ENCODE assay signal across 10 cellular contexts in genomic region chr2:66437055-66437454, GRCh38. TPM values are rescaled to one million over a fixed set of nuclear protein-coding genes. Genes with fewer than 3 reads are reported as not detected.
DNase-seq lines count a peak whose midpoint lies in the region; ATAC-seq and TF ChIP-seq lines count a peak whose summit lies in the region.
"Had no signal": no experiment of that assay in that cellular context is flagged by ENCODE, and none has a peak within 500 bp of the region (broad histone marks: within the 10 kb centered on the region; RNA-seq: fewer than 3 reads in every experiment).

No MANE protein-coding gene starts in this region.

- H3K79me2 ChIP-seq in PC-3 (ENCODE audit: low read length) (peaks cover 16% of the 10 kb centered on the region; the same call in 1 of the 2 replicates), fibroblast of lung (ENCODE audit: control insufficient read depth, insufficient read depth, low read length) (peaks cover 87% of the 10 kb centered on the region)

- POLR2A ChIA-PET in AG04450 (lab: Yijun Ruan, JAX) (interaction anchor here (0.7 to 6.8 kb wide), 5 partner anchors 9 to 571 kb away, joined by 3 to 113 read pairs (median 4); no protein-coding TSS in a partner anchor), PC-3 (lab: Charles Lee; ENCODE audit: unreplicated experiment) (no interaction called here)
- POLR2A ChIA-PET in naive thymus-derived CD4-positive, alpha-beta T cell (lab: Charles Lee): no interaction called here

- intact Hi-C loops in PC-3 (cut with micrococcal nuclease) (loop anchor here (5.0 to 10.0 kb wide), 2 partner anchors 778 to 1135 kb away; no protein-coding TSS in a partner anchor), ovary (cut with DNase I) (loop anchor here in 3 of 4 donors (5.0 to 10.0 kb wide), 4 partner anchors 260 to 1408 kb away; no protein-coding TSS in a partner anchor)
- intact Hi-C loops in naive thymus-derived CD4-positive, alpha-beta T cell (cut with micrococcal nuclease): no loop called here

- TF ChIP-seq EP300 in ovary (IDR thresholded peaks at IDR 0.05): no peak

- no peaks in the 10 kb centered on the region for H3K9me2 ChIP-seq in PC-3 (replicated peaks; ENCODE audit: low read length)

- H3F3A ChIP-seq in PC-3 (ENCODE audit: low read length, unreplicated experiment): no peaks in the 10 kb centered on the region

- H3K4me3 Mint-ChIP-seq in activated naive CD4-positive, alpha-beta T cell treated with anti-CD3 and anti-CD28 coated beads, Interleukin-2, amount 10 ng/mL, durations not matched to agents 7 days and 5 days: no peak overlapping the region
- no peak overlapping the region for H3K4me3 Mint-ChIP-seq in naive thymus-derived CD4-positive, alpha-beta T cell
- H3K4me3 Mint-ChIP-seq: activated naive CD8-positive, alpha-beta T cell treated with anti-CD3 and anti-CD28 coated beads, Interleukin-2, amount 10 ng/mL, durations not matched to agents 7 days and 5 days had no signal

- H3K4me1 ChIP-seq in PC-3 (ENCODE audit: insufficient read depth, low read length) (no peaks in the 10 kb centered on the region), fibroblast of lung (ENCODE audit: control insufficient read depth, extremely low read depth, insufficient read depth, low read length) (peaks cover 2% of the 10 kb centered on the region), ovary (ENCODE audit: insufficient read depth) (peaks cover 2% of the 10 kb centered on the region)
- H3K4me1 ChIP-seq in naive thymus-derived CD4-positive, alpha-beta T cell (ENCODE audit: control insufficient read depth in 2 of 2, insufficient read depth in 2 of 2, low read length in 2 of 2): peaks cover 0 to 4% of the 10 kb centered on the region in 2 donors

- no TSS peak for BruUV-seq in PC-3 (replicated peaks; lab: Mats Ljungman, UMichigan)

- H3K36me3 Mint-ChIP-seq in activated naive CD4-positive, alpha-beta T cell treated with anti-CD3 and anti-CD28 coated beads, Interleukin-2, amount 10 ng/mL, durations not matched to agents 7 days and 5 days: peaks cover 5% of the 10 kb centered on the region
- H3K36me3 Mint-ChIP-seq in naive thymus-derived CD4-positive, alpha-beta T cell: peaks cover 0 to 4% (median 0%) of the 10 kb centered on the region in 5 donors
- H3K36me3 Mint-ChIP-seq: activated naive CD8-positive, alpha-beta T cell treated with anti-CD3 and anti-CD28 coated beads, Interleukin-2, amount 10 ng/mL, durations not matched to agents 7 days and 5 days had no signal

- H4K20me1 ChIP-seq in PC-3 (ENCODE audit: low read length) (no peaks in the 10 kb centered on the region), fibroblast of lung (ENCODE audit: control insufficient read depth, extremely low read depth, insufficient read depth, low read length) (no peaks in the 10 kb centered on the region)

- H3K27me3 ChIP-seq in AG04450 (ENCODE audit: control insufficient read depth, insufficient read depth, low read length) (no peaks in the 10 kb centered on the region), PC-3 (ENCODE audit: low read length) (no peaks in the 10 kb centered on the region), fibroblast of lung (ENCODE audit: control insufficient read depth, insufficient read depth, low read length) (no peaks in the 10 kb centered on the region), ovary (no peaks in the 10 kb centered on the region)
- peaks cover 0 to 14% of the 10 kb centered on the region in 2 donors for H3K27me3 ChIP-seq in naive thymus-derived CD4-positive, alpha-beta T cell (ENCODE audit: control insufficient read depth in 2 of 2, insufficient read depth in 2 of 2, low read length in 2 of 2)

- no peaks in the 10 kb centered on the region for H3K9me3 Mint-ChIP-seq in activated naive CD4-positive, alpha-beta T cell treated with anti-CD3 and anti-CD28 coated beads, Interleukin-2, amount 10 ng/mL, durations not matched to agents 7 days and 5 days
- peaks cover 0 to 4% (median 1%) of the 10 kb centered on the region in 11 donors for H3K9me3 Mint-ChIP-seq in naive thymus-derived CD4-positive, alpha-beta T cell
- H3K9me3 Mint-ChIP-seq: activated naive CD8-positive, alpha-beta T cell treated with anti-CD3 and anti-CD28 coated beads, Interleukin-2, amount 10 ng/mL, durations not matched to agents 7 days and 5 days had no signal

- no peak for DNase-seq in AG04450 (ENCODE audit: low read depth, low spot score)
- no peak for DNase-seq in PC-3
- peak; percentile 31 to 66 for DNase-seq in fibroblast of lung (ENCODE audit: low read depth in 2 of 2)
- no peak for DNase-seq in ovary
- DNase-seq in DMS153 treated with DMSO at 0.1 percent for 48 hours (lab: John Stamatoyannopoulos, UW; ENCODE audit: unreplicated experiment): no peak
- DNase-seq in activated naive CD4-positive, alpha-beta T cell treated with anti-CD3 and anti-CD28 coated beads, Interleukin-2, amount 10 ng/mL, durations not matched to agents 7 days and 5 days: no peak
- no peak for DNase-seq in GM10266 (ENCODE audit: extremely low spot score)
- DNase-seq in naive thymus-derived CD4-positive, alpha-beta T cell: no peak
- DNase-seq: activated naive CD8-positive, alpha-beta T cell treated with anti-CD3 and anti-CD28 coated beads, Interleukin-2, amount 10 ng/mL, durations not matched to agents 7 days and 5 days had no signal

- no peaks in the 10 kb centered on the region for H3K36me3 ChIP-seq in PC-3 (ENCODE audit: low read depth, low read length)
- peaks cover 10% of the 10 kb centered on the region for H3K36me3 ChIP-seq in fibroblast of lung (ENCODE audit: control insufficient read depth, insufficient read depth, low read length)
- no peaks in the 10 kb centered on the region for H3K36me3 ChIP-seq in ovary
- H3K36me3 ChIP-seq in naive thymus-derived CD4-positive, alpha-beta T cell (ENCODE audit: control insufficient read depth in 2 of 3, insufficient read depth in 3 of 3, low read length in 3 of 3): no peaks in the 10 kb centered on the region

- TF ChIP-seq CTCF in AG04450 (IDR thresholded peaks at IDR 0.05; ENCODE audit: low read depth, low read length) (no peak), PC-3 (conservative IDR thresholded peaks at IDR 0.05; ENCODE audit: low read depth, low read length) (no peak), fibroblast of lung (conservative IDR thresholded peaks at IDR 0.05 in 1 of 2, IDR thresholded peaks at IDR 0.05 in 1 of 2; ENCODE audit: low read depth in 1 of 2, low read length in 2 of 2) (no peak), ovary (IDR thresholded peaks at IDR 0.05) (no peak), GM10266 (IDR thresholded peaks at IDR 0.05; ENCODE audit: control insufficient read depth, insufficient read depth, low read depth, missing control alignments) (no peak)

- 4 to 10% (median 5%) methylated on average over 8 of the region's 8 CpGs for WGBS in ovary, 3 donors

- H3K27me3 Mint-ChIP-seq in activated naive CD4-positive, alpha-beta T cell treated with anti-CD3 and anti-CD28 coated beads, Interleukin-2, amount 10 ng/mL, durations not matched to agents 7 days and 5 days: peaks cover 95% of the 10 kb centered on the region
- peaks cover 73 to 89% (median 83%) of the 10 kb centered on the region in 5 donors for H3K27me3 Mint-ChIP-seq in naive thymus-derived CD4-positive, alpha-beta T cell

- H3K9ac ChIP-seq in PC-3 (ENCODE audit: low read length) (peak overlapping the region; percentile 74), fibroblast of lung (ENCODE audit: insufficient read depth, low read length) (peak overlapping the region; percentile 61)

- peaks cover 28% of the 10 kb centered on the region for H3K4me1 Mint-ChIP-seq in activated naive CD4-positive, alpha-beta T cell treated with anti-CD3 and anti-CD28 coated beads, Interleukin-2, amount 10 ng/mL, durations not matched to agents 7 days and 5 days
- H3K4me1 Mint-ChIP-seq in naive thymus-derived CD4-positive, alpha-beta T cell: peaks cover 22 to 49% (median 37%) of the 10 kb centered on the region in 7 donors

- no peaks in the 10 kb centered on the region; the same call in 1 of the 2 replicates for H3K9me3 ChIP-seq in AG04450 (ENCODE audit: control insufficient read depth, insufficient read depth, low read length)
- H3K9me3 ChIP-seq in PC-3 (ENCODE audit: low read length): no peaks in the 10 kb centered on the region
- H3K9me3 ChIP-seq in fibroblast of lung (ENCODE audit: control insufficient read depth, insufficient read depth, low read depth, low read length): no peaks in the 10 kb centered on the region
- H3K9me3 ChIP-seq in ovary: no peaks in the 10 kb centered on the region
- no peaks in the 10 kb centered on the region for H3K9me3 ChIP-seq in naive thymus-derived CD4-positive, alpha-beta T cell (ENCODE audit: control insufficient read depth in 2 of 3, low read length in 3 of 3)

- H3K27ac Mint-ChIP-seq in activated naive CD4-positive, alpha-beta T cell treated with anti-CD3 and anti-CD28 coated beads, Interleukin-2, amount 10 ng/mL, durations not matched to agents 7 days and 5 days: no peak overlapping the region
- no peak overlapping the region for H3K27ac Mint-ChIP-seq in naive thymus-derived CD4-positive, alpha-beta T cell
- H3K27ac Mint-ChIP-seq: activated naive CD8-positive, alpha-beta T cell treated with anti-CD3 and anti-CD28 coated beads, Interleukin-2, amount 10 ng/mL, durations not matched to agents 7 days and 5 days had no signal

- H3K4me3 ChIP-seq in AG04450 (ENCODE audit: low read depth, low read length): peak overlapping the region; percentile 91
- peak overlapping the region; percentile 91 for H3K4me3 ChIP-seq in PC-3 (ENCODE audit: low read length)
- H3K4me3 ChIP-seq in fibroblast of lung (replicated peaks in 1 of 4; ENCODE audit: control extremely low read depth in 1 of 4, insufficient read depth in 1 of 4, low read depth in 3 of 4, low read length in 4 of 4): peak overlapping the region; percentile 67 to 100 (median 87)
- H3K4me3 ChIP-seq in ovary: peak overlapping the region; percentile 80
- H3K4me3 ChIP-seq in naive thymus-derived CD4-positive, alpha-beta T cell (ENCODE audit: low read length): no peak overlapping the region

- H3K4me2 ChIP-seq in PC-3 (ENCODE audit: low read length) (peak overlapping the region; percentile 95), fibroblast of lung (ENCODE audit: extremely low read depth, insufficient read depth, low read length) (peak overlapping the region; percentile 95)

- CTCF ChIA-PET in AG04450 (lab: Charles Lee): interaction anchor here (0.6 kb wide), 2 partner anchors 8 kb away, joined by 3 to 7 read pairs; no protein-coding TSS in a partner anchor
- CTCF ChIA-PET in PC-3 (lab: Charles Lee): interaction anchor here (0.6 kb wide), 1 partner anchor 834 kb away, joined by 7 read pairs; no protein-coding TSS in a partner anchor
- CTCF ChIA-PET in activated naive CD4-positive, alpha-beta T cell treated with anti-CD3 and anti-CD28 coated beads, Interleukin-2, amount 10 ng/mL, durations not matched to agents 7 days and 5 days (lab: Charles Lee): no interaction called here
- CTCF ChIA-PET in naive thymus-derived CD4-positive, alpha-beta T cell (lab: Charles Lee): no interaction called here

- peak overlapping the region; percentile 95 for H3K27ac ChIP-seq in AG04450 (ENCODE audit: low read depth, low read length)
- H3K27ac ChIP-seq in PC-3 (ENCODE audit: low read length): no peak overlapping the region
- H3K27ac ChIP-seq in fibroblast of lung (ENCODE audit: insufficient read depth, low read length): peak overlapping the region; percentile 93
- H3K27ac ChIP-seq in ovary: peak overlapping the region in 1 of 2 donors; percentile 89
- H3K27ac ChIP-seq in naive thymus-derived CD4-positive, alpha-beta T cell (ENCODE audit: low read depth, low read length): no peak overlapping the region

- peak overlapping the region; percentile 47 for H2AFZ ChIP-seq in PC-3 (ENCODE audit: low read length)
- H2AFZ ChIP-seq in fibroblast of lung (ENCODE audit: low read length): no peak overlapping the region

- TF ChIP-seq POLR2A in ovary (IDR thresholded peaks at IDR 0.05): no peak

- no peak for ATAC-seq in PC-3
- ATAC-seq in naive thymus-derived CD4-positive, alpha-beta T cell: no peak
- ATAC-seq: left lobe of liver had no signal

RNA-seq across cellular contexts. Expression of gene MEIS1, which starts 2.1 kb away (rescaled TPM):
- polyA plus RNA-seq in AG04450 (2011; rRNA removed) (87.2 and 107 TPM in 2 replicates), fibroblast of lung (48.3 and 51.6 TPM in 2 replicates), ovary (10 to 100 TPM; 19.4 to 50.2 TPM)
- polyA minus RNA-seq in AG04450 (2011; rRNA and poly(A)+ RNA removed): 505 and 558 TPM in 2 replicates
- total RNA-seq in PC-3 (2014; rRNA removed) (4.1 and 5.9 TPM in 2 replicates), fibroblast of lung (119 and 139 TPM in 2 replicates), ovary (100 to 1,000 TPM in 2 of 7 donors, 10 to 100 TPM in 5; 33.9 to 163 (median 92.3) TPM)
- 43.2 and 44.1 TPM in 2 replicates for polyA plus RNA-seq in fibroblast of lung (2012)
- polyA minus RNA-seq in fibroblast of lung (ENCODE audit: low replicate concordance): 62.6 and 69.9 TPM in 2 replicates
- total RNA-seq in naive thymus-derived CD4-positive, alpha-beta T cell: 1 to 10 TPM in 1 of 5 experiments, under 1 TPM in 2, not detected in 2; 0.05 to 5.6 (median 0.56) TPM
- polyA plus RNA-seq in naive thymus-derived CD4-positive, alpha-beta T cell: not detected
- total RNA-seq: activated naive CD8-positive, alpha-beta T cell treated with anti-CD3 and anti-CD28 coated beads, Interleukin-2, amount 10 ng/mL, durations not matched to agents 7 days and 5 days had no signal

Comparison
In these comparisons a context has a peak if more than half of its experiments do, and no peak if none do; other contexts are left out.
1. DNase-seq: peak in fibroblast of lung (2 of 2); none in AG04450 (single experiment), PC-3 (single experiment), ovary (0 of 5), DMS153 treated with DMSO at 0.1 percent for 48 hours (single experiment), activated naive CD4-positive, alpha-beta T cell treated with anti-CD3 and anti-CD28 coated beads, Interleukin-2, amount 10 ng/mL, durations not matched to agents 7 days and 5 days (single experiment), GM10266 (single experiment) and naive thymus-derived CD4-positive, alpha-beta T cell (0 of 9).
2. H3K27ac ChIP-seq: peak in AG04450 (single experiment) and fibroblast of lung (single experiment); none in PC-3 (single experiment) and naive thymus-derived CD4-positive, alpha-beta T cell (single experiment).
3. CTCF ChIA-PET loops: an anchor here in AG04450 (0.6 kb wide) and PC-3 (0.6 kb wide); none called in activated naive CD4-positive, alpha-beta T cell treated with anti-CD3 and anti-CD28 coated beads, Interleukin-2, amount 10 ng/mL, durations not matched to agents 7 days and 5 days and naive thymus-derived CD4-positive, alpha-beta T cell.
4. intact Hi-C loops: an anchor here in PC-3 (5.0 to 10.0 kb wide) and ovary (5.0 to 10.0 kb wide); none called in naive thymus-derived CD4-positive, alpha-beta T cell.